ENCODE assay signal across 1 cellular context in genomic region chr19:16659832-16660708, GRCh38.
TF ChIP-seq lines count a peak whose summit lies in the region.

SMIM7 (minus strand) TSS chr19:16660144; CDS start chr19:16660110, 34 bp downstream.

TF ChIP-seq in WTC11, 78 proteins besides CTCF, POLR2A, EP300 and RAD21 (continued from another document and continues in another):
- TF ChIP-seq, protein P1, sequence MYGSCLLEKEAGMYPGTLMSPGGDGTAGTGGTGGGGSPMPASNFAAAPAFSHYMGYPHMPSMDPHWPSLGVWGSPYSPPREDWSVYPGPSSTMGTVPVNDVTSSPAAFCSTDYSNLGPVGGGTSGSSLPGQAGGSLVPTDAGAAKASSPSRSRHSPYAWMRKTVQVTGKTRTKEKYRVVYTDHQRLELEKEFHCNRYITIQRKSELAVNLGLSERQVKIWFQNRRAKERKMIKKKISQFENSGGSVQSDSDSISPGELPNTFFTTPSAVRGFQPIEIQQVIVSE (CRISPR knock-in tag; IDR thresholded peaks at IDR 0.05; ENCODE audit: borderline replicate concordance) = no peak
- TF ChIP-seq ZNF396 (CRISPR knock-in tag; IDR thresholded peaks at IDR 0.05; ENCODE audit: borderline replicate concordance) (no peak), ZNF281 (CRISPR knock-in tag; IDR thresholded peaks at IDR 0.05) (no peak), IRF2 (CRISPR knock-in tag; IDR thresholded peaks at IDR 0.05; ENCODE audit: borderline replicate concordance, low read depth) (no peak), TEAD1 (CRISPR knock-in tag; IDR thresholded peaks at IDR 0.05) (peak; percentile 79; the same call in 1 of the 2 replicates), ZBTB43 (CRISPR knock-in tag; IDR thresholded peaks at IDR 0.05) (0 out of 2 replicates have a peak, but pooled peaks have one; percentile 48), ZNF121 (CRISPR knock-in tag; IDR thresholded peaks at IDR 0.05) (no peak), ZNF263 (CRISPR knock-in tag; IDR thresholded peaks at IDR 0.05; ENCODE audit: low read depth) (no peak), HMGA2 (CRISPR knock-in tag; IDR thresholded peaks at IDR 0.05) (no peak), TP53 (CRISPR knock-in tag; IDR thresholded peaks at IDR 0.05) (no peak), USF1 (CRISPR knock-in tag; IDR thresholded peaks at IDR 0.05) (peak; percentile 71; the same call in 1 of the 2 replicates), ZNF512 (CRISPR knock-in tag; IDR thresholded peaks at IDR 0.05; ENCODE audit: borderline replicate concordance) (no peak), SP1 (CRISPR knock-in tag; conservative IDR thresholded peaks at IDR 0.05) (peak; percentile 96), GABPB1 (CRISPR knock-in tag; IDR thresholded peaks at IDR 0.05) (peak; percentile 73), MXD4 (CRISPR knock-in tag; IDR thresholded peaks at IDR 0.05; ENCODE audit: borderline replicate concordance) (no peak), ESRRA (CRISPR knock-in tag; IDR thresholded peaks at IDR 0.05; ENCODE audit: borderline replicate concordance) (no peak), SOX15 (CRISPR knock-in tag; IDR thresholded peaks at IDR 0.05) (no peak), JAZF1 (CRISPR knock-in tag; IDR thresholded peaks at IDR 0.05) (no peak), NR1H2 (CRISPR knock-in tag; IDR thresholded peaks at IDR 0.05) (no peak), CREB1 (CRISPR knock-in tag; IDR thresholded peaks at IDR 0.05) (0 out of 2 replicates have a peak, but pooled peaks have one; percentile 43), ZSCAN18 (CRISPR knock-in tag; IDR thresholded peaks at IDR 0.05) (no peak), FOXK1 (CRISPR knock-in tag; IDR thresholded peaks at IDR 0.05) (peak; percentile 44), RORB (CRISPR knock-in tag; IDR thresholded peaks at IDR 0.05) (no peak), ZNF317 (CRISPR knock-in tag; IDR thresholded peaks at IDR 0.05; ENCODE audit: borderline replicate concordance, low read depth) (no peak), MYBL2 (CRISPR knock-in tag; IDR thresholded peaks at IDR 0.05) (peak; percentile 56; the same call in 1 of the 2 replicates), NR2C2 (CRISPR knock-in tag; IDR thresholded peaks at IDR 0.05) (no peak), ATF3 (CRISPR knock-in tag; conservative IDR thresholded peaks at IDR 0.05) (no peak), ZNF671 (CRISPR knock-in tag; IDR thresholded peaks at IDR 0.05) (no peak), JUN (CRISPR knock-in tag; IDR thresholded peaks at IDR 0.05) (peak; percentile 30; the same call in 1 of the 2 replicates), NFYB (CRISPR knock-in tag; conservative IDR thresholded peaks at IDR 0.05; ENCODE audit: low read depth) (peak; percentile 92), FOXP4 (CRISPR knock-in tag; IDR thresholded peaks at IDR 0.05) (peak; percentile 35), SMAD3 (CRISPR knock-in tag; IDR thresholded peaks at IDR 0.05; ENCODE audit: borderline replicate concordance) (0 out of 2 replicates have a peak, but pooled peaks have one; percentile 50), NFE2L1 (CRISPR knock-in tag; IDR thresholded peaks at IDR 0.05) (no peak), ZBTB21 (CRISPR knock-in tag; IDR thresholded peaks at IDR 0.05; ENCODE audit: borderline replicate concordance) (no peak)
- TF ChIP-seq, protein P2, sequence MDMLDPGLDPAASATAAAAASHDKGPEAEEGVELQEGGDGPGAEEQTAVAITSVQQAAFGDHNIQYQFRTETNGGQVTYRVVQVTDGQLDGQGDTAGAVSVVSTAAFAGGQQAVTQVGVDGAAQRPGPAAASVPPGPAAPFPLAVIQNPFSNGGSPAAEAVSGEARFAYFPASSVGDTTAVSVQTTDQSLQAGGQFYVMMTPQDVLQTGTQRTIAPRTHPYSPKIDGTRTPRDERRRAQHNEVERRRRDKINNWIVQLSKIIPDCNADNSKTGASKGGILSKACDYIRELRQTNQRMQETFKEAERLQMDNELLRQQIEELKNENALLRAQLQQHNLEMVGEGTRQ (CRISPR knock-in tag; IDR thresholded peaks at IDR 0.05) = peak; percentile 55; the same call in 1 of the 2 replicates
- TF ChIP-seq, protein P3, sequence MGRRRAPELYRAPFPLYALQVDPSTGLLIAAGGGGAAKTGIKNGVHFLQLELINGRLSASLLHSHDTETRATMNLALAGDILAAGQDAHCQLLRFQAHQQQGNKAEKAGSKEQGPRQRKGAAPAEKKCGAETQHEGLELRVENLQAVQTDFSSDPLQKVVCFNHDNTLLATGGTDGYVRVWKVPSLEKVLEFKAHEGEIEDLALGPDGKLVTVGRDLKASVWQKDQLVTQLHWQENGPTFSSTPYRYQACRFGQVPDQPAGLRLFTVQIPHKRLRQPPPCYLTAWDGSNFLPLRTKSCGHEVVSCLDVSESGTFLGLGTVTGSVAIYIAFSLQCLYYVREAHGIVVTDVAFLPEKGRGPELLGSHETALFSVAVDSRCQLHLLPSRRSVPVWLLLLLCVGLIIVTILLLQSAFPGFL (CRISPR knock-in tag; IDR thresholded peaks at IDR 0.05; ENCODE audit: borderline replicate concordance) = no peak
- TF ChIP-seq, protein P4, sequence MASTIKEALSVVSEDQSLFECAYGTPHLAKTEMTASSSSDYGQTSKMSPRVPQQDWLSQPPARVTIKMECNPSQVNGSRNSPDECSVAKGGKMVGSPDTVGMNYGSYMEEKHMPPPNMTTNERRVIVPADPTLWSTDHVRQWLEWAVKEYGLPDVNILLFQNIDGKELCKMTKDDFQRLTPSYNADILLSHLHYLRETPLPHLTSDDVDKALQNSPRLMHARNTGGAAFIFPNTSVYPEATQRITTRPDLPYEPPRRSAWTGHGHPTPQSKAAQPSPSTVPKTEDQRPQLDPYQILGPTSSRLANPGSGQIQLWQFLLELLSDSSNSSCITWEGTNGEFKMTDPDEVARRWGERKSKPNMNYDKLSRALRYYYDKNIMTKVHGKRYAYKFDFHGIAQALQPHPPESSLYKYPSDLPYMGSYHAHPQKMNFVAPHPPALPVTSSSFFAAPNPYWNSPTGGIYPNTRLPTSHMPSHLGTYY (CRISPR knock-in tag; IDR thresholded peaks at IDR 0.05) = no peak
- TF ChIP-seq, protein P5, sequence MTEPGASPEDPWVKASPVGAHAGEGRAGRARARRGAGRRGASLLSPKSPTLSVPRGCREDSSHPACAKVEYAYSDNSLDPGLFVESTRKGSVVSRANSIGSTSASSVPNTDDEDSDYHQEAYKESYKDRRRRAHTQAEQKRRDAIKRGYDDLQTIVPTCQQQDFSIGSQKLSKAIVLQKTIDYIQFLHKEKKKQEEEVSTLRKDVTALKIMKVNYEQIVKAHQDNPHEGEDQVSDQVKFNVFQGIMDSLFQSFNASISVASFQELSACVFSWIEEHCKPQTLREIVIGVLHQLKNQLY (CRISPR knock-in tag; IDR thresholded peaks at IDR 0.05) = no peak
- TF ChIP-seq, protein P6, sequence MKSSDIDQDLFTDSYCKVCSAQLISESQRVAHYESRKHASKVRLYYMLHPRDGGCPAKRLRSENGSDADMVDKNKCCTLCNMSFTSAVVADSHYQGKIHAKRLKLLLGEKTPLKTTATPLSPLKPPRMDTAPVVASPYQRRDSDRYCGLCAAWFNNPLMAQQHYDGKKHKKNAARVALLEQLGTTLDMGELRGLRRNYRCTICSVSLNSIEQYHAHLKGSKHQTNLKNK (CRISPR knock-in tag; IDR thresholded peaks at IDR 0.05) = no peak; the same call in 1 of the 2 replicates
- TF ChIP-seq, protein P7, sequence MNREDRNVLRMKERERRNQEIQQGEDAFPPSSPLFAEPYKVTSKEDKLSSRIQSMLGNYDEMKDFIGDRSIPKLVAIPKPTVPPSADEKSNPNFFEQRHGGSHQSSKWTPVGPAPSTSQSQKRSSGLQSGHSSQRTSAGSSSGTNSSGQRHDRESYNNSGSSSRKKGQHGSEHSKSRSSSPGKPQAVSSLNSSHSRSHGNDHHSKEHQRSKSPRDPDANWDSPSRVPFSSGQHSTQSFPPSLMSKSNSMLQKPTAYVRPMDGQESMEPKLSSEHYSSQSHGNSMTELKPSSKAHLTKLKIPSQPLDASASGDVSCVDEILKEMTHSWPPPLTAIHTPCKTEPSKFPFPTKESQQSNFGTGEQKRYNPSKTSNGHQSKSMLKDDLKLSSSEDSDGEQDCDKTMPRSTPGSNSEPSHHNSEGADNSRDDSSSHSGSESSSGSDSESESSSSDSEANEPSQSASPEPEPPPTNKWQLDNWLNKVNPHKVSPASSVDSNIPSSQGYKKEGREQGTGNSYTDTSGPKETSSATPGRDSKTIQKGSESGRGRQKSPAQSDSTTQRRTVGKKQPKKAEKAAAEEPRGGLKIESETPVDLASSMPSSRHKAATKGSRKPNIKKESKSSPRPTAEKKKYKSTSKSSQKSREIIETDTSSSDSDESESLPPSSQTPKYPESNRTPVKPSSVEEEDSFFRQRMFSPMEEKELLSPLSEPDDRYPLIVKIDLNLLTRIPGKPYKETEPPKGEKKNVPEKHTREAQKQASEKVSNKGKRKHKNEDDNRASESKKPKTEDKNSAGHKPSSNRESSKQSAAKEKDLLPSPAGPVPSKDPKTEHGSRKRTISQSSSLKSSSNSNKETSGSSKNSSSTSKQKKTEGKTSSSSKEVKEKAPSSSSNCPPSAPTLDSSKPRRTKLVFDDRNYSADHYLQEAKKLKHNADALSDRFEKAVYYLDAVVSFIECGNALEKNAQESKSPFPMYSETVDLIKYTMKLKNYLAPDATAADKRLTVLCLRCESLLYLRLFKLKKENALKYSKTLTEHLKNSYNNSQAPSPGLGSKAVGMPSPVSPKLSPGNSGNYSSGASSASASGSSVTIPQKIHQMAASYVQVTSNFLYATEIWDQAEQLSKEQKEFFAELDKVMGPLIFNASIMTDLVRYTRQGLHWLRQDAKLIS (CRISPR knock-in tag; IDR thresholded peaks at IDR 0.05; ENCODE audit: borderline replicate concordance) = no peak
